9 cellular contexts compared by ENCODE assay signal in genomic region chr9:87950765-87951488, GRCh38. TPM values are rescaled to one million over a fixed set of nuclear protein-coding genes. Genes with fewer than 3 reads are reported as not detected.
DNase-seq lines count a peak whose midpoint lies in the region; ATAC-seq and TF ChIP-seq lines count a peak whose summit lies in the region.
"Had no signal": no experiment of that assay in that cellular context is flagged by ENCODE, and none has a peak within 500 bp of the region (broad histone marks: within the 10 kb centered on the region; RNA-seq: fewer than 3 reads in every experiment).

No MANE protein-coding gene starts in this region.

- no peaks in the 10 kb centered on the region for H3K9me2 ChIP-seq in OCI-LY1 (ENCODE audit: low read depth, low read length)

- H4K20me1 ChIP-seq in OCI-LY1 (ENCODE audit: insufficient read depth, low read length) (no peaks in the 10 kb centered on the region), fibroblast of lung (ENCODE audit: control insufficient read depth, extremely low read depth, insufficient read depth, low read length) (no peaks in the 10 kb centered on the region)

- H3K79me2 ChIP-seq in OCI-LY1 (ENCODE audit: insufficient read depth, low read length) = no peaks in the 10 kb centered on the region
- no peaks in the 10 kb centered on the region for H3K79me2 ChIP-seq in fibroblast of lung (ENCODE audit: control insufficient read depth, insufficient read depth, low read length)

- intact Hi-C loops in thyroid gland (cut with DNase I) = loop anchor here (10.0 kb wide), 1 partner anchor 624 kb away; no protein-coding TSS in a partner anchor

- no peak overlapping the region for H3K27ac ChIP-seq in OCI-LY1 (ENCODE audit: low read depth, low read length, poor library complexity, severe bottlenecking)
- no peak overlapping the region for H3K27ac ChIP-seq in fibroblast of lung (ENCODE audit: insufficient read depth, low read length)
- H3K27ac ChIP-seq in thyroid gland = no peak overlapping the region
- H3K27ac ChIP-seq in tibial nerve = no peak overlapping the region

- no peaks in the 10 kb centered on the region for H3K4me1 ChIP-seq in OCI-LY1 (ENCODE audit: insufficient read depth, low read length, severe bottlenecking)
- no peaks in the 10 kb centered on the region for H3K4me1 ChIP-seq in fibroblast of lung (ENCODE audit: control insufficient read depth, extremely low read depth, insufficient read depth, low read length)
- no peaks in the 10 kb centered on the region for H3K4me1 ChIP-seq in thyroid gland
- H3K4me1 ChIP-seq in tibial nerve = no peaks in the 10 kb centered on the region
- H3K4me1 ChIP-seq: HAP-1 had no signal

- H3K9me3 ChIP-seq in OCI-LY1 (ENCODE audit: low read length) = no peaks in the 10 kb centered on the region
- H3K9me3 ChIP-seq in fibroblast of lung (ENCODE audit: control insufficient read depth, insufficient read depth, low read depth, low read length) = no peaks in the 10 kb centered on the region
- H3K9me3 ChIP-seq in thyroid gland = no peaks in the 10 kb centered on the region
- peaks cover 0 to 12% (median 0%) of the 10 kb centered on the region in 4 donors for H3K9me3 ChIP-seq in tibial nerve
- H3K9me3 ChIP-seq: HAP-1 had no signal

- H3F3A ChIP-seq in OCI-LY1 (ENCODE audit: insufficient read depth, low read length) = no peaks in the 10 kb centered on the region

- POLR2A ChIA-PET in AG04449 (lab: Yijun Ruan, JAX) = no interaction called here

- H3K4me3 ChIP-seq in AG04449 (ENCODE audit: low read depth, low read length) (no peak overlapping the region), OCI-LY1 (ENCODE audit: low read depth, low read length, poor library complexity, severe bottlenecking) (no peak overlapping the region), fibroblast of lung (replicated peaks in 1 of 4; ENCODE audit: control extremely low read depth in 1 of 4, insufficient read depth in 1 of 4, low read depth in 3 of 4, low read length in 4 of 4) (no peak overlapping the region), thyroid gland (replicated peaks in 1 of 3) (no peak overlapping the region), tibial nerve (no peak overlapping the region)
- H3K4me3 ChIP-seq: HAP-1 had no signal

- DNase-seq in AG04449 (ENCODE audit: low read depth, low spot score) (no peak), GM13977 (ENCODE audit: low spot score) (peak; percentile 43), fibroblast of lung (ENCODE audit: low read depth in 2 of 2) (peak; percentile 7 to 40), thyroid gland (no peak), tibial nerve (ENCODE audit: low spot score in 2 of 2) (no peak)

- no peak for TF ChIP-seq EP300 in tibial nerve (IDR thresholded peaks at IDR 0.05)

- TF ChIP-seq POLR2A in thyroid gland (IDR thresholded peaks at IDR 0.05) = no peak
- no peak for TF ChIP-seq POLR2A in tibial nerve (IDR thresholded peaks at IDR 0.05)

- in situ Hi-C loops in GM13977 (cut with MboI; ENCODE audit: low pct_unique_long_range_greater_than_20kb, low sequenced_read_pairs, unreplicated experiment) = no loop called here

- H3K4me2 ChIP-seq in OCI-LY1 (ENCODE audit: low read length) = no peak overlapping the region
- H3K4me2 ChIP-seq in fibroblast of lung (ENCODE audit: extremely low read depth, insufficient read depth, low read length) = no peak overlapping the region

- ATAC-seq in HG03108 (IDR thresholded peaks at IDR 0.05; ENCODE audit: unreplicated experiment) (no peak), HG02623 (IDR thresholded peaks at IDR 0.05; ENCODE audit: unreplicated experiment) (no peak)

- no peaks in the 10 kb centered on the region for H3K27me3 ChIP-seq in OCI-LY1 (ENCODE audit: insufficient read depth, low read length)
- H3K27me3 ChIP-seq in fibroblast of lung (ENCODE audit: control insufficient read depth, insufficient read depth, low read length) = no peaks in the 10 kb centered on the region
- no peaks in the 10 kb centered on the region for H3K27me3 ChIP-seq in thyroid gland
- no peaks in the 10 kb centered on the region for H3K27me3 ChIP-seq in tibial nerve

- no peak overlapping the region for H3K9ac ChIP-seq in OCI-LY1 (ENCODE audit: low read length)
- no peak overlapping the region for H3K9ac ChIP-seq in fibroblast of lung (ENCODE audit: insufficient read depth, low read length)

- H3K36me3 ChIP-seq in OCI-LY1 (ENCODE audit: insufficient read depth, low read length) = no peaks in the 10 kb centered on the region
- no peaks in the 10 kb centered on the region for H3K36me3 ChIP-seq in fibroblast of lung (ENCODE audit: control insufficient read depth, insufficient read depth, low read length)
- no peaks in the 10 kb centered on the region for H3K36me3 ChIP-seq in thyroid gland
- no peaks in the 10 kb centered on the region for H3K36me3 ChIP-seq in tibial nerve
- H3K36me3 ChIP-seq: HAP-1 had no signal

- CTCF ChIA-PET in AG04449 (lab: Yijun Ruan, JAX) = interaction anchor here (0.6 to 2.1 kb wide), 10 partner anchors 10 to 628 kb away, joined by 3 to 10 read pairs (median 4); partner anchors contain the start of gene CDK20

- no peak overlapping the region for H2AFZ ChIP-seq in OCI-LY1 (ENCODE audit: low read length)
- H2AFZ ChIP-seq in fibroblast of lung (ENCODE audit: low read length) = no peak overlapping the region

- WGBS in thyroid gland, 2 donors = 76 to 81% methylated on average over 4 of the region's 4 CpGs
- WGBS in tibial nerve, 2 donors = 62 to 70% methylated on average over 4 of the region's 4 CpGs

- peak; percentile 30 for TF ChIP-seq CTCF in AG04449 (IDR thresholded peaks at IDR 0.05; ENCODE audit: insufficient read depth, low read length, missing control alignments)
- TF ChIP-seq CTCF in GM13977 (IDR thresholded peaks at IDR 0.05; ENCODE audit: extremely low read depth, insufficient read depth, missing control alignments) = peak; percentile 53
- peak; percentile 63 for TF ChIP-seq CTCF in OCI-LY1 (IDR thresholded peaks at IDR 0.05; ENCODE audit: low read length)
- TF ChIP-seq CTCF in fibroblast of lung (conservative IDR thresholded peaks at IDR 0.05 in 1 of 2, IDR thresholded peaks at IDR 0.05 in 1 of 2; ENCODE audit: low read depth in 1 of 2, low read length in 2 of 2) = peak; percentile 30 to 49
- TF ChIP-seq CTCF in thyroid gland (IDR thresholded peaks at IDR 0.05) = peak in 4 of 6 experiments; percentile 24 to 41 (median 35)
- TF ChIP-seq CTCF in tibial nerve (IDR thresholded peaks at IDR 0.05) = peak in 1 of 5 experiments; percentile 8

RNA-seq across cellular contexts. Expression of gene CDK20, which starts 23.4 kb away (rescaled TPM):
- total RNA-seq in fibroblast of lung (3.6 and 7.3 TPM in 2 replicates), thyroid gland (10 to 100 TPM; 11.4 to 18.6 (median 14.3) TPM), tibial nerve (1 to 10 TPM; 5.1 to 9.4 (median 7.0) TPM)
- polyA plus RNA-seq in fibroblast of lung = 6.1 and 6.2 TPM in 2 replicates
- 3.8 and 4.9 TPM in 2 replicates for polyA plus RNA-seq in fibroblast of lung (2012)
- polyA minus RNA-seq in fibroblast of lung (ENCODE audit: low replicate concordance) = 4.7 and 4.8 TPM in 2 replicates

RNA-seq across cellular contexts. Expression of gene SPATA31C1, which starts 33.2 kb away (rescaled TPM):
- not detected in 2 replicates for total RNA-seq in fibroblast of lung
- not detected in 2 replicates for polyA plus RNA-seq in fibroblast of lung
- polyA plus RNA-seq in fibroblast of lung (2012) = not detected in 2 replicates
- polyA minus RNA-seq in fibroblast of lung (ENCODE audit: low replicate concordance) = not detected in 2 replicates
- not detected for total RNA-seq in thyroid gland
- total RNA-seq in tibial nerve = not detected

Comparison
In these comparisons a context has a peak if more than half of its experiments do, and no peak if none do; other contexts are left out.
1. DNase-seq: peak in GM13977 (single experiment) and fibroblast of lung (2 of 2); none in AG04449 (single experiment), thyroid gland (0 of 2) and tibial nerve (0 of 2).